14 cellular contexts compared by ENCODE assay signal in the genomic region with DNA sequence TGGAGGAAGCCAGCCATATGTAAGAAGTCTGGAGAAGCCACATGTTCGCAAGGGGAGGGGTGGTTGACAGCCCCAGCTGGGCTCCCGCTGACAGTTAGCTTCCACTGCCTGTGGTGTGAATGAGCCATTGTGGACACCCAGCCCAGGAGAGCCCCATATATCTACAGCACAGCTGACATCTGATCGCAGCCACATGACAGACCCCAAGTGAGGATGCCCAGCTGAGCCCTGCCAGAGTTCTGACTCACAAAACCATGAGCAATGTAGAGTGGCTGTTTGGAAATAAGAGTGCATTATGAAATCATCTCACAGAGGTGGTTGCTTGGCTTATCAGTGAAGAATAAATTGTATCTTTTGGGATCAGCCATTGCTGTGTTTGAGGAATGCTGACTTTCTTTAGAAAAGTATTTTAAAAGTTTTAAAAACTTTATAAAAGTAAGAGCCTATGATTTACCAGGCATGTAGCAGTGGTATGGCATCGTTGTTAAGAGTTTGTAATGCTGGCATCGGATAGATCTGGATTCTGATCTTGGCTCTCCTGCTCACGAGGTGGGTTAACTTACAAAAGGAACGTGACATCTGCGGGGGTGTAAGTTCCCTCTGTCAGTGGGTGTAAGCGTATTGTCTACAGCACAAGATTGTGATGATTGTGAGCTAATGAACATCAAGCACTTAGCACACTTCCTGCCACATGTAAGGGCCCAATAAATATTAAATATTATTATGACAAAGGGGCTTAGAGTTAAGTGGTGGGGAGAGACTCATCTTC. TPM values are rescaled to one million over a fixed set of nuclear protein-coding genes. Genes with fewer than 3 reads are reported as not detected.
DNase-seq lines count a peak whose midpoint lies in the region; ATAC-seq, FAIRE-seq and TF ChIP-seq lines count a peak whose summit lies in the region.
"Had no signal": no experiment of that assay in that cellular context is flagged by ENCODE, and none has a peak within 500 bp of the region (broad histone marks: within the 10 kb centered on the region; RNA-seq: fewer than 3 reads in every experiment).

No MANE protein-coding gene starts in this region.

- no peak overlapping the region for H3K4me2 ChIP-seq in mesenchymal stem cell (ENCODE audit: low read length, poor library complexity, severe bottlenecking)

- H3K9me3 ChIP-seq in mesenchymal stem cell (ENCODE audit: control insufficient read depth, low read length) (no peaks in the 10 kb centered on the region), kidney (ENCODE audit: control insufficient read depth in 1 of 2, low read length in 2 of 2) (no peaks in the 10 kb centered on the region)

- no peak overlapping the region for H2AFZ ChIP-seq in mesenchymal stem cell (ENCODE audit: low read depth, low read length)

- H3K14ac ChIP-seq in mesenchymal stem cell (ENCODE audit: low read length in 2 of 2) = no peak overlapping the region

- 78% methylated on average over 9 of the region's 9 CpGs for WGBS in mesenchymal stem cell

- peaks cover 1% of the 10 kb centered on the region for H3K27me3 ChIP-seq in bronchial epithelial cell (ENCODE audit: control insufficient read depth, insufficient read depth, low read length)
- H3K27me3 ChIP-seq in mesenchymal stem cell (ENCODE audit: control insufficient read depth in 1 of 2, insufficient read depth in 1 of 2, low read length in 2 of 2) = peaks cover 9 to 25% of the 10 kb centered on the region in 2 experiments

- no peaks in the 10 kb centered on the region for H3K79me1 ChIP-seq in mesenchymal stem cell (replicated peaks; ENCODE audit: low read length, poor library complexity, severe bottlenecking)

- H3K18ac ChIP-seq in mesenchymal stem cell (ENCODE audit: low read depth in 1 of 2, low read length in 2 of 2) = no peak overlapping the region

- H3K4me1 ChIP-seq in mesenchymal stem cell (ENCODE audit: control insufficient read depth, insufficient read depth, low read depth, low read length) = peaks cover 7% of the 10 kb centered on the region
- peaks cover 0 to 7% of the 10 kb centered on the region in 2 donors for H3K4me1 ChIP-seq in kidney (ENCODE audit: control insufficient read depth in 1 of 2, insufficient read depth in 1 of 2, low read depth in 1 of 2, low read length in 2 of 2)

- no peak for ATAC-seq in HG03521 (IDR thresholded peaks at IDR 0.05; ENCODE audit: unreplicated experiment)
- ATAC-seq: sciatic nerve had no signal

- DNase-seq in AG10803 (ENCODE audit: low read depth) (peak; percentile 85), HS-5 (ENCODE audit: low read depth) (peak; percentile 79), bronchial epithelial cell (ENCODE audit: low read depth) (peak; percentile 59), mesenchymal stem cell (peak; percentile 55), UCSD-AML1 (lab: John Stamatoyannopoulos, UW; ENCODE audit: unreplicated experiment) (no peak), D341Med (ENCODE audit: low spot score) (no peak), kidney (no peak)
- DNase-seq: activated gamma-delta T cell, NCI-H1417 treated with DMSO at 0.1 percent for 48 hours, OCI-M1 had no signal

- intact Hi-C loops in kidney (cut with DNase I) = no loop called here

- H4K91ac ChIP-seq in mesenchymal stem cell (ENCODE audit: low read length) = no peak overlapping the region

- H2BK15ac ChIP-seq in mesenchymal stem cell (ENCODE audit: low read depth, poor library complexity, severe bottlenecking) = no peak overlapping the region

- FAIRE-seq in bronchial epithelial cell (lab: Jason Lieb, UNC) (peak; percentile 96), kidney (lab: Jason Lieb, UNC) (no peak)
- FAIRE-seq: endothelial cell of umbilical vein had no signal

- H2BK12ac ChIP-seq in mesenchymal stem cell (ENCODE audit: low read length in 2 of 2) = no peak overlapping the region

- no peak for TF ChIP-seq CTCF in AG10803 (conservative IDR thresholded peaks at IDR 0.05; ENCODE audit: low read length)
- TF ChIP-seq CTCF in bronchial epithelial cell (IDR thresholded peaks at IDR 0.05; ENCODE audit: insufficient read depth, low read length, severe bottlenecking) = no peak
- no peak for TF ChIP-seq CTCF in kidney (IDR thresholded peaks at IDR 0.05; ENCODE audit: borderline replicate concordance, extremely low read depth, insufficient read depth)

- H3K23ac ChIP-seq in mesenchymal stem cell (ENCODE audit: low read length in 2 of 2) = no peak overlapping the region

- H3K9ac ChIP-seq in mesenchymal stem cell (ENCODE audit: low read length) = peak overlapping the region; percentile 32
- no peak overlapping the region for H3K9ac ChIP-seq in kidney (ENCODE audit: low read length in 2 of 2)

- H2AK5ac ChIP-seq in mesenchymal stem cell (ENCODE audit: low read length, severe bottlenecking) = no peak overlapping the region

- no peak overlapping the region for H3K4ac ChIP-seq in mesenchymal stem cell (ENCODE audit: low read depth in 1 of 2, low read length in 2 of 2)

- H3K27ac ChIP-seq in mesenchymal stem cell (ENCODE audit: low read length, poor library complexity, severe bottlenecking) = no peak overlapping the region
- H3K27ac ChIP-seq in kidney (ENCODE audit: low read depth in 2 of 2, low read length in 2 of 2) = no peak overlapping the region

- no peak overlapping the region for H2BK5ac ChIP-seq in mesenchymal stem cell (ENCODE audit: low read depth, low read length, poor library complexity, severe bottlenecking)

- H3K4me3 ChIP-seq in AG10803 (ENCODE audit: low read length) (no peak overlapping the region), bronchial epithelial cell (ENCODE audit: low read depth, low read length) (no peak overlapping the region), mesenchymal stem cell (ENCODE audit: insufficient read depth in 1 of 2, low read depth in 1 of 2, low read length in 2 of 2) (no peak overlapping the region), kidney (ENCODE audit: low read length in 2 of 2) (no peak overlapping the region)

- H4K8ac ChIP-seq in mesenchymal stem cell (ENCODE audit: low read length) = no peak overlapping the region

- no peak overlapping the region for H2BK120ac ChIP-seq in mesenchymal stem cell (ENCODE audit: low read depth, low read length)

- no peaks in the 10 kb centered on the region for H3K36me3 ChIP-seq in bronchial epithelial cell (ENCODE audit: control insufficient read depth, insufficient read depth, low read length)
- no peaks in the 10 kb centered on the region for H3K36me3 ChIP-seq in mesenchymal stem cell (ENCODE audit: control insufficient read depth in 1 of 2, insufficient read depth in 2 of 2, low read depth in 1 of 2, low read length in 2 of 2)
- no peaks in the 10 kb centered on the region for H3K36me3 ChIP-seq in kidney (ENCODE audit: control insufficient read depth in 1 of 2, insufficient read depth in 2 of 2, low read length in 2 of 2)

RNA-seq across cellular contexts. Expression of gene CFAP61, which starts 24.1 kb away (rescaled TPM):
- total RNA-seq in bronchial epithelial cell (0.13 and 0.26 TPM in 2 replicates), kidney (2.6 TPM)
- 0.03 TPM for polyA plus RNA-seq in mesenchymal stem cell (2013, experiment 1 of 2)
- 0.12 TPM for polyA plus RNA-seq in mesenchymal stem cell (2013, experiment 2 of 2)
- 0.58 TPM for polyA plus RNA-seq in kidney (ENCODE audit: insufficient read depth, low read depth, low replicate concordance)
- total RNA-seq: endothelial cell of umbilical vein had no signal
- polyA plus RNA-seq: endothelial cell of umbilical vein, liver had no signal

RNA-seq across cellular contexts. Expression of gene CRNKL1, which starts 24.2 kb away (rescaled TPM):
- 14.0 and 14.1 TPM in 2 replicates for total RNA-seq in bronchial epithelial cell
- polyA plus RNA-seq in mesenchymal stem cell (2013, experiment 1 of 2) = 13.4 TPM
- 14.1 TPM for polyA plus RNA-seq in mesenchymal stem cell (2013, experiment 2 of 2)
- 20.8 TPM for total RNA-seq in kidney
- polyA plus RNA-seq in kidney (ENCODE audit: insufficient read depth, low read depth, low replicate concordance) = 18.3 TPM

RNA-seq across cellular contexts. Expression of gene NAA20, which starts 59.3 kb away (rescaled TPM):
- total RNA-seq in bronchial epithelial cell = 111 and 114 TPM in 2 replicates
- 64.7 TPM for polyA plus RNA-seq in mesenchymal stem cell (2013, experiment 1 of 2)
- 67.5 TPM for polyA plus RNA-seq in mesenchymal stem cell (2013, experiment 2 of 2)
- 72.8 TPM for total RNA-seq in kidney
- 104 TPM for polyA plus RNA-seq in kidney (ENCODE audit: insufficient read depth, low read depth, low replicate concordance)

Comparison
In these comparisons a context has a peak if more than half of its experiments do, and no peak if none do; other contexts are left out.
1. DNase-seq: peak in AG10803 (single experiment), HS-5 (single experiment), bronchial epithelial cell (single experiment) and mesenchymal stem cell (single experiment); none in UCSD-AML1 (single experiment), D341Med (single experiment) and kidney (single experiment).